In the genomic region with DNA sequence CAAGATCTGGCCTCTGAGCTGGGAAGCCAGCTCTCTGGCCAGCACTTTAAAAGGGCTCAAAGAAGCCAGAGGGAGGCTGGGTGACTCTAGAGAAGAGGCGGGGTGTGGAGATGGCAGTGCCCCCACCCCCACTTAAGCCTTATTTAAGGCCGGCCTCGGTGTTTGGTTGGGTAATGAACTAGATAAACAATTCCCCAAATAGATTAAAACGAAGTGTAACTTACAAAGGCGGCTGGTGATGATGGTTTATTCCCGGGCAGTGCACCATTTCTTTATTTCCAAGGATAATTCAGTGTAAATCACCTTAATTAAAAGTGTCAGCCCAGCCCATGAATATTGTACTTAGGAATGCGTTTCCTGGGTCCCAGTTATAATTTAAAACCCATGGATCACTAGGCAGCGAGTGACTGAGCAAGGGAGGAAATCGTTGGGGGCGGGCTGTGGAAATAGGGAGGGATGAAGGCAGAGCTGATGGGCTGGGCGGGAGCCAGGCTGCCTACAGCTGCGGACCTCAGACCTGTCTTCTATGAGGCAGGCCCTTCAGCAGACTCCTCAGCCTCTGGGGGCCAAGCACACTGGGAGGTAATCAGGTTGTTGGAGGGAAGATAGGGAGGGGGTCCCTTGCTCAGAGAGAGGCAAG, we compare ENCODE assay signal across 13 cellular contexts. TPM values are rescaled to one million over a fixed set of nuclear protein-coding genes. Genes with fewer than 3 reads are reported as not detected.
DNase-seq lines count a peak whose midpoint lies in the region; ATAC-seq and FAIRE-seq lines count a peak whose summit lies in the region.
"Had no signal": no experiment of that assay in that cellular context is flagged by ENCODE, and none has a peak within 500 bp of the region (broad histone marks: within the 10 kb centered on the region; RNA-seq: fewer than 3 reads in every experiment).

No MANE protein-coding gene starts in this region.

- ATAC-seq in activated T-helper 17 cell treated with anti-CD3 and anti-CD28 coated beads, Interleukin-2, amount 50 U/mL, for 72 hours (replicated peaks): no peak
- ATAC-seq in GM18511 (IDR thresholded peaks at IDR 0.05; ENCODE audit: unreplicated experiment): no peak

- no peak for FAIRE-seq in urothelium cell line (lab: Jason Lieb, UNC)
- FAIRE-seq: endometrium had no signal

- H3K9me3 Mint-ChIP-seq in activated T-helper 17 cell treated with anti-CD3 and anti-CD28 coated beads, Interleukin-2, amount 50 U/mL, for 72 hours: no peaks in the 10 kb centered on the region

- no peak overlapping the region for H3K4me3 Mint-ChIP-seq in activated T-helper 17 cell treated with anti-CD3 and anti-CD28 coated beads, Interleukin-2, amount 50 U/mL, for 72 hours

- H3K27ac Mint-ChIP-seq in activated T-helper 17 cell treated with anti-CD3 and anti-CD28 coated beads, Interleukin-2, amount 50 U/mL, for 72 hours: peak overlapping the region; percentile 20

- H3K4me1 Mint-ChIP-seq in activated T-helper 17 cell treated with anti-CD3 and anti-CD28 coated beads, Interleukin-2, amount 50 U/mL, for 72 hours: no peaks in the 10 kb centered on the region

- DNase-seq in NCI-H1417 (lab: John Stamatoyannopoulos, UW) (peak in 2 of 3 experiments; percentile 64 to 80), NCI-H1417 treated with DMSO at 0.1 percent for 48 hours (lab: John Stamatoyannopoulos, UW) (no peak), iPS-NIHi11 (ENCODE audit: low spot score) (peak; percentile 62), urothelium cell line (ENCODE audit: low spot score) (peak; percentile 64), GM19240 (ENCODE audit: insufficient read length, low spot score) (no peak)
- no peak for DNase-seq in activated CD8-positive, alpha-beta memory T cell treated with anti-CD3 and anti-CD28 coated beads, Interleukin-2, amount 50 U/mL, for 48 hours
- DNase-seq: activated CD4-positive, alpha-beta T cell treated with anti-CD3 and anti-CD28 coated beads for 4 hours; aorta; KBM-7; NCI-H2029 treated with DMSO at 0.1 percent for 48 hours had no signal

- no peaks in the 10 kb centered on the region for H3K36me3 Mint-ChIP-seq in activated T-helper 17 cell treated with anti-CD3 and anti-CD28 coated beads, Interleukin-2, amount 50 U/mL, for 72 hours (ENCODE audit: low read depth)

- H3K27me3 Mint-ChIP-seq in activated T-helper 17 cell treated with anti-CD3 and anti-CD28 coated beads, Interleukin-2, amount 50 U/mL, for 72 hours: no peaks in the 10 kb centered on the region

RNA-seq across cellular contexts. Expression of a gene that starts 54.9 kb away (rescaled TPM):
- total RNA-seq in activated T-helper 17 cell treated with anti-CD3 and anti-CD28 coated beads, Interleukin-2, amount 50 U/mL, for 72 hours: 1 to 10 TPM; 3.5 to 4.2 TPM

RNA-seq across cellular contexts. Expression of a gene that starts 55.1 kb away (rescaled TPM):
- 10 to 100 TPM; 10.7 to 65.8 TPM for total RNA-seq in activated T-helper 17 cell treated with anti-CD3 and anti-CD28 coated beads, Interleukin-2, amount 50 U/mL, for 72 hours

Comparison
In these comparisons a context has a peak if more than half of its experiments do, and no peak if none do; other contexts are left out.
1. DNase-seq: peak in NCI-H1417 (2 of 3), iPS-NIHi11 (single experiment) and urothelium cell line (single experiment); none in NCI-H1417 treated with DMSO at 0.1 percent for 48 hours (single experiment), GM19240 (single experiment) and activated CD8-positive, alpha-beta memory T cell treated with anti-CD3 and anti-CD28 coated beads, Interleukin-2, amount 50 U/mL, for 48 hours (single experiment).